ENCODE assay signal across 18 cellular contexts in genomic region chr5:111932628-111933027, GRCh38.
A peak's percentile ranks its signal among the peaks of the same experiment; 100 is the strongest.
DNase-seq lines count a peak whose midpoint lies in the region; ATAC-seq and TF ChIP-seq lines count a peak whose summit lies in the region.
"Had no signal": no experiment of that assay in that cellular context is flagged by ENCODE, and none has a peak within 500 bp of the region (broad histone marks: within the 10 kb centered on the region; RNA-seq: fewer than 3 reads in every experiment).

No MANE protein-coding gene starts in this region.

- no peaks in the 10 kb centered on the region for H3K79me2 ChIP-seq in neural progenitor cell (ENCODE audit: low read depth)

- POLR2A ChIA-PET in IMR-90 (lab: Charles Lee; ENCODE audit: unreplicated experiment): no interaction called here

- TF ChIP-seq RAD21 in IMR-90 (IDR thresholded peaks at IDR 0.05; ENCODE audit: low read length): no peak

- peak overlapping the region; percentile 67 for H2BK5ac ChIP-seq in IMR-90 (ENCODE audit: low read depth, low read length, poor library complexity, severe bottlenecking)

- peaks cover 7% of the 10 kb centered on the region for H3K9me1 ChIP-seq in IMR-90 (ENCODE audit: insufficient read depth, low read length)

- intact Hi-C loops in IMR-90 (cut with micrococcal nuclease) (no loop called here), left ventricle myocardium superior (cut with micrococcal nuclease) (no loop called here)

- H3K27ac ChIP-seq in IMR-90 (ENCODE audit: insufficient read depth, low read length) (no peak overlapping the region), neural progenitor cell (no peak overlapping the region)

- H2BK20ac ChIP-seq in IMR-90 (ENCODE audit: low read depth, low read length): peak overlapping the region; percentile 94; the same call in 1 of the 2 replicates

- peak overlapping the region; percentile 81 for H3K18ac ChIP-seq in IMR-90 (ENCODE audit: low read depth, low read length)

- H3K27ac Mint-ChIP-seq in neural progenitor cell: no peak overlapping the region
- H3K27ac Mint-ChIP-seq: activated CD4-positive, alpha-beta memory T cell treated with anti-CD3 and anti-CD28 coated beads for 36 hours; nephron progenitor cell; stimulated activated effector memory CD8-positive, alpha-beta T cell treated with anti-CD3 and anti-CD28 coated beads, Interleukin-12 subunit alpha, Interleukin-12 subunit beta, amount 100 ng/mL, for 72 hours; type B pancreatic cell had no signal

- peak overlapping the region; percentile 76 for H2BK120ac ChIP-seq in IMR-90 (ENCODE audit: low read depth, low read length)

- peak overlapping the region; percentile 73 for H4K91ac ChIP-seq in IMR-90 (ENCODE audit: insufficient read depth, low read depth, low read length)

- 0% methylated on average over 2 of the region's 5 CpGs; no CpG with 5 or more reads in 1 of the 2 experiments for WGBS in IMR-90 (ENCODE audit: extremely low coverage in 2 of 2, insufficient read length in 1 of 2), 2 experiments

- H3K9me3 ChIP-seq in IMR-90 (ENCODE audit: control insufficient read depth, insufficient read depth, low read length) (no peaks in the 10 kb centered on the region), adipocyte (ENCODE audit: control insufficient read depth, low read length) (peaks cover 6% of the 10 kb centered on the region), neural progenitor cell (ENCODE audit: low read depth) (no peaks in the 10 kb centered on the region)
- H3K9me3 ChIP-seq: Caco-2, sigmoid colon had no signal

- no peak overlapping the region for H3K56ac ChIP-seq in IMR-90 (ENCODE audit: extremely low read depth, insufficient read depth, low read length)

- H3K4ac ChIP-seq in IMR-90 (ENCODE audit: low read depth, low read length): peak overlapping the region; percentile 80

- no peaks in the 10 kb centered on the region for H3K36me3 Mint-ChIP-seq in neural progenitor cell
- H3K36me3 Mint-ChIP-seq: activated CD4-positive, alpha-beta memory T cell treated with anti-CD3 and anti-CD28 coated beads for 36 hours; stimulated activated effector memory CD8-positive, alpha-beta T cell treated with anti-CD3 and anti-CD28 coated beads, Interleukin-12 subunit alpha, Interleukin-12 subunit beta, amount 100 ng/mL, for 72 hours; type B pancreatic cell had no signal

- peak overlapping the region; percentile 67; the same call in 1 of the 2 replicates for H4K5ac ChIP-seq in IMR-90 (ENCODE audit: low read depth, low read length)

- H3K79me1 ChIP-seq in IMR-90 (ENCODE audit: low read depth in 1 of 2, low read length in 2 of 2): 0 out of 4 replicates have a peak, but pooled peaks cover 0 to 3% of the 10 kb centered on the region in 2 experiments

- in situ Hi-C loops in ACHN (cut with HindIII; ENCODE audit: low pct_ligation_motif_present, low pct_unique_long_range_greater_than_20kb, low sequenced_read_pairs) (no loop called here), IMR-90 (cut with MboI; ENCODE audit: low sequenced_read_pairs) (no loop called here)

- CTCF ChIA-PET in IMR-90 (lab: Yijun Ruan, JAX): no interaction called here

- no peak for TF ChIP-seq CTCF in IMR-90 (conservative IDR thresholded peaks at IDR 0.05; ENCODE audit: low read depth, low read length)
- TF ChIP-seq CTCF in neural progenitor cell (IDR thresholded peaks at IDR 0.05): no peak

- H3K36me3 ChIP-seq in IMR-90 (ENCODE audit: control insufficient read depth, insufficient read depth, low read length) (no peaks in the 10 kb centered on the region), adipocyte (ENCODE audit: control insufficient read depth, insufficient read depth, low read length, severe bottlenecking) (no peaks in the 10 kb centered on the region), neural progenitor cell (no peaks in the 10 kb centered on the region)
- H3K36me3 ChIP-seq: sigmoid colon had no signal

- H3K14ac ChIP-seq in IMR-90 (replicated peaks; ENCODE audit: low read depth, low read length): peak overlapping the region; percentile 71

- H2AK9ac ChIP-seq in IMR-90 (replicated peaks; ENCODE audit: low read depth, low read length, poor library complexity): peak overlapping the region; percentile 60

- no peak overlapping the region for H3K4me3 Mint-ChIP-seq in neural progenitor cell
- H3K4me3 Mint-ChIP-seq: activated CD4-positive, alpha-beta memory T cell treated with anti-CD3 and anti-CD28 coated beads for 36 hours; nephron progenitor cell; stimulated activated effector memory CD8-positive, alpha-beta T cell treated with anti-CD3 and anti-CD28 coated beads, Interleukin-12 subunit alpha, Interleukin-12 subunit beta, amount 100 ng/mL, for 72 hours; type B pancreatic cell had no signal

- H3K4me2 ChIP-seq in IMR-90 (ENCODE audit: low read depth, low read length) (peak overlapping the region; percentile 22; the same call in 1 of the 2 replicates), neural progenitor cell (no peak overlapping the region)

- dilution Hi-C loops in IMR-90 (cut with HindIII; ENCODE audit: low sequenced_read_pairs, unreplicated experiment): no loop called here

- no TSS peak for BruUV-seq in IMR-90 (replicated peaks; lab: Mats Ljungman, UMichigan)

- peak overlapping the region; percentile 37 for H2AK5ac ChIP-seq in IMR-90 (ENCODE audit: low read depth, low read length)

- peaks cover 5% of the 10 kb centered on the region for H3K9me3 Mint-ChIP-seq in neural progenitor cell
- H3K9me3 Mint-ChIP-seq: activated CD4-positive, alpha-beta memory T cell treated with anti-CD3 and anti-CD28 coated beads for 36 hours; nephron progenitor cell; stimulated activated effector memory CD8-positive, alpha-beta T cell treated with anti-CD3 and anti-CD28 coated beads, Interleukin-12 subunit alpha, Interleukin-12 subunit beta, amount 100 ng/mL, for 72 hours; type B pancreatic cell had no signal

- peaks cover 5% of the 10 kb centered on the region for H3F3A ChIP-seq in neural progenitor cell (ENCODE audit: low read depth)

- H3K4me1 Mint-ChIP-seq in neural progenitor cell: peaks cover 12% of the 10 kb centered on the region
- H3K4me1 Mint-ChIP-seq: nephron progenitor cell; stimulated activated effector memory CD8-positive, alpha-beta T cell treated with anti-CD3 and anti-CD28 coated beads, Interleukin-12 subunit alpha, Interleukin-12 subunit beta, amount 100 ng/mL, for 72 hours had no signal

- H2AFZ ChIP-seq in IMR-90 (replicated peaks; ENCODE audit: low read length, poor library complexity) (no peak overlapping the region), neural progenitor cell (replicated peaks) (no peak overlapping the region)

- peaks cover 3% of the 10 kb centered on the region for H3K27me3 Mint-ChIP-seq in neural progenitor cell (ENCODE audit: insufficient read depth, low read depth)
- H3K27me3 Mint-ChIP-seq: activated CD4-positive, alpha-beta memory T cell treated with anti-CD3 and anti-CD28 coated beads for 36 hours had no signal

- peak overlapping the region in 1 of 2 experiments; percentile 75; a peak in 1 of 4 replicates for H4K8ac ChIP-seq in IMR-90 (ENCODE audit: low read depth in 2 of 2, low read length in 2 of 2)

- peaks cover 15% of the 10 kb centered on the region for H3K4me1 ChIP-seq in IMR-90 (ENCODE audit: control insufficient read depth, insufficient read depth, low read length)
- peaks cover 75% of the 10 kb centered on the region for H3K4me1 ChIP-seq in adipocyte (ENCODE audit: control insufficient read depth, insufficient read depth, low read length)
- peaks cover 15% of the 10 kb centered on the region for H3K4me1 ChIP-seq in neural progenitor cell
- H3K4me1 ChIP-seq: Caco-2 had no signal

- H3K27me3 ChIP-seq in IMR-90 (ENCODE audit: control insufficient read depth, insufficient read depth, low read length): no peaks in the 10 kb centered on the region
- no peaks in the 10 kb centered on the region for H3K27me3 ChIP-seq in adipocyte (replicated peaks; ENCODE audit: control insufficient read depth, insufficient read depth, low read length)
- no peaks in the 10 kb centered on the region for H3K27me3 ChIP-seq in neural progenitor cell
- H3K27me3 ChIP-seq: sigmoid colon had no signal

- DNase-seq in ACHN: peak; percentile 41
- no peak for DNase-seq in IMR-90
- peak; percentile 65 for DNase-seq in adipocyte (ENCODE audit: low read depth)
- DNase-seq in left ventricle myocardium superior: peak; percentile 25
- no peak for DNase-seq in midbrain (lab: John Stamatoyannopoulos, UW)
- DNase-seq in neural progenitor cell (ENCODE audit: low spot score): no peak
- DNase-seq: activated CD4-positive, alpha-beta memory T cell treated with anti-CD3 and anti-CD28 coated beads for 36 hours; Caco-2; KBM-7; NCI-H774; nephron progenitor cell; SIG-M5; sigmoid colon had no signal

- TF ChIP-seq POLR2A in IMR-90 (IDR thresholded peaks at IDR 0.05; ENCODE audit: low read depth, low read length): no peak

- H4K20me1 ChIP-seq in IMR-90 (ENCODE audit: insufficient read depth, low read length): no peaks in the 10 kb centered on the region
- no peaks in the 10 kb centered on the region for H4K20me1 ChIP-seq in neural progenitor cell (ENCODE audit: low read depth)

- H3K9ac ChIP-seq in IMR-90 (ENCODE audit: low read depth, low read length) (no peak overlapping the region), adipocyte (ENCODE audit: low read length) (no peak overlapping the region), neural progenitor cell (no peak overlapping the region)

- H3K4me3 ChIP-seq in IMR-90 (ENCODE audit: insufficient read depth, low read depth, low read length) (no peak overlapping the region), adipocyte (ENCODE audit: low read length) (no peak overlapping the region), neural progenitor cell (no peak overlapping the region)
- H3K4me3 ChIP-seq: lung, sigmoid colon had no signal

- H3K23ac ChIP-seq in IMR-90 (ENCODE audit: low read depth, low read length): 0 out of 2 replicates have a peak overlapping the region, but pooled peaks have one; percentile 40

- H2BK15ac ChIP-seq in IMR-90 (ENCODE audit: low read depth, low read length): peak overlapping the region; percentile 97; the same call in 2 of the 3 replicates

- ATAC-seq in IMR-90 (ENCODE audit: low read depth): no peak
- ATAC-seq in left ventricle myocardium superior: peak; percentile 69
- ATAC-seq in HG02798 (IDR thresholded peaks at IDR 0.05; ENCODE audit: poor library complexity, unreplicated experiment): no peak
- ATAC-seq in HG03460 (IDR thresholded peaks at IDR 0.05; ENCODE audit: unreplicated experiment): no peak
- ATAC-seq: stimulated activated effector memory CD8-positive, alpha-beta T cell treated with anti-CD3 and anti-CD28 coated beads, Interleukin-12 subunit alpha, Interleukin-12 subunit beta, amount 100 ng/mL, for 72 hours had no signal

TF ChIP-seq in IMR-90, 13 proteins besides CTCF, POLR2A, EP300 and RAD21 (continues in another document):
- TF ChIP-seq MAZ (IDR thresholded peaks at IDR 0.05; ENCODE audit: borderline replicate concordance, low read depth, low read length): no peak
- no peak for TF ChIP-seq USF2 (IDR thresholded peaks at IDR 0.05; ENCODE audit: low read depth, low read length)
- TF ChIP-seq RCOR1 (IDR thresholded peaks at IDR 0.05; ENCODE audit: insufficient replicate concordance, low read length): no peak

Comparison
In these comparisons a context has a peak if more than half of its experiments do, and no peak if none do; other contexts are left out.
1. DNase-seq: peak in ACHN (single experiment), adipocyte (single experiment) and left ventricle myocardium superior (single experiment); none in IMR-90 (single experiment), midbrain (single experiment) and neural progenitor cell (single experiment).